ENCODE assay signal across 26 cellular contexts in genomic region chr7:156604836-156605695, GRCh38. TPM values are rescaled to one million over a fixed set of nuclear protein-coding genes. Genes with fewer than 3 reads are reported as not detected.
"Had no signal": no experiment of that assay in that cellular context is flagged by ENCODE, and none has a peak within 500 bp of the region (broad histone marks: within the 10 kb centered on the region; RNA-seq: fewer than 3 reads in every experiment).

No MANE protein-coding gene starts in this region.

- H3K4me3 ChIP-seq: cardiac muscle cell, colonic mucosa, gastrocnemius medialis, right atrium auricular region, stomach, thyroid gland, upper lobe of left lung had no signal

- ATAC-seq: gastrocnemius medialis; left ventricle myocardium superior; stimulated activated naive B cell treated with anti-CD40 and anti-IgM and Interleukin-4, amounts not matched to agents 10 μg/mL and 1 μg/mL and 100 μg/mL, for 72 hours had no signal

- H3K27me3 ChIP-seq: cardiac muscle cell, colonic mucosa, thyroid gland, upper lobe of left lung had no signal

- H3K36me3 ChIP-seq: cardiac muscle cell, colonic mucosa, gastrocnemius medialis, right atrium auricular region, thyroid gland, upper lobe of left lung had no signal

- H3K9me3 Mint-ChIP-seq: activated CD4-positive, alpha-beta memory T cell treated with anti-CD3 and anti-CD28 coated beads, Interleukin-2, amount 10 ng/mL, durations not matched to agents 7 days and 5 days; activated T-helper 2 cell treated with anti-CD3 and anti-CD28 coated beads, Interferon-gamma antibody, Interleukin-2, Interleukin-4, amounts not matched to agents 10 μg/mL and 5 μg/mL and 100 μg/mL, durations not matched to agents 14 hours and 24 hours and 36 hours; nephron; stimulated activated naive B cell treated with anti-CD40 and anti-IgM and Interleukin-4, amounts not matched to agents 10 μg/mL and 1 μg/mL and 100 μg/mL, for 72 hours; T-helper 2 cell treated with Interferon-gamma antibody and Interleukin-4, amounts not matched to agents 5 μg/mL and 100 μg/mL, for 36 hours had no signal

- H3K4me1 ChIP-seq: colonic mucosa, gastrocnemius medialis, parathyroid adenoma had no signal

- H3K4me1 Mint-ChIP-seq: nephron had no signal

- H3K9me3 ChIP-seq: colonic mucosa, gastrocnemius medialis, right atrium auricular region, stomach, thyroid gland, upper lobe of left lung had no signal

- H3K27ac ChIP-seq: cardiac muscle cell, epithelial cell of prostate, gastrocnemius medialis, parathyroid adenoma, right atrium auricular region, stomach, thyroid gland, upper lobe of left lung had no signal

- H3K27ac Mint-ChIP-seq: activated CD4-positive, alpha-beta memory T cell treated with anti-CD3 and anti-CD28 coated beads, Interleukin-2, amount 10 ng/mL, durations not matched to agents 7 days and 5 days; activated naive CD8-positive, alpha-beta T cell; activated T-helper 2 cell treated with anti-CD3 and anti-CD28 coated beads, Interferon-gamma antibody, Interleukin-2, Interleukin-4, amounts not matched to agents 10 μg/mL and 5 μg/mL and 100 μg/mL, durations not matched to agents 14 hours and 24 hours and 36 hours; nephron; stimulated activated naive B cell treated with anti-CD40 and anti-IgM and Interleukin-4, amounts not matched to agents 10 μg/mL and 1 μg/mL and 100 μg/mL, for 72 hours; T-helper 2 cell treated with Interferon-gamma antibody and Interleukin-4, amounts not matched to agents 5 μg/mL and 100 μg/mL, for 36 hours had no signal

- H3K4me3 Mint-ChIP-seq: activated CD4-positive, alpha-beta memory T cell treated with anti-CD3 and anti-CD28 coated beads, Interleukin-2, amount 10 ng/mL, durations not matched to agents 7 days and 5 days; activated naive CD8-positive, alpha-beta T cell; nephron; stimulated activated naive B cell treated with anti-CD40 and anti-IgM and Interleukin-4, amounts not matched to agents 10 μg/mL and 1 μg/mL and 100 μg/mL, for 72 hours; T-helper 2 cell treated with Interferon-gamma antibody and Interleukin-4, amounts not matched to agents 5 μg/mL and 100 μg/mL, for 36 hours had no signal

- H3K36me3 Mint-ChIP-seq: activated naive CD8-positive, alpha-beta T cell had no signal

- H3K9ac ChIP-seq: parathyroid adenoma had no signal

- H2AFZ ChIP-seq: parathyroid adenoma had no signal

- H3K79me2 ChIP-seq: parathyroid adenoma had no signal

- DNase-seq: activated CD4-positive, alpha-beta memory T cell treated with anti-CD3 and anti-CD28 coated beads, Interleukin-2, amount 10 ng/mL, durations not matched to agents 7 days and 5 days; activated CD4-positive, alpha-beta T cell treated with anti-CD3 and anti-CD28 coated beads for 4 hours; activated CD4-positive, CD25-positive, alpha-beta regulatory T cell; activated T-cell treated with anti-CD3 and anti-CD28 coated beads, Interleukin-2, amount 50 U/mL, for 48 hours; anterior cingulate cortex; cerebellar nuclear complex; colonic mucosa; effector CD8-positive, alpha-beta T cell; gastrocnemius medialis; glutamatergic neuron; left ventricle myocardium superior; nucleus accumbens; stimulated activated CD4-positive, alpha-beta T cell treated with anti-CD3 and anti-CD28 coated beads, Interleukin-15, amount 100 ng/mL, for 24 hours; stimulated activated CD4-positive, alpha-beta T cell treated with anti-CD3 and anti-CD28 coated beads, Interleukin-2, amount 100 ng/mL, for 24 hours; stimulated activated naive B cell treated with anti-CD40 and anti-IgM and Interleukin-4, amounts not matched to agents 10 μg/mL and 1 μg/mL and 100 μg/mL, for 72 hours; stomach; thyroid gland had no signal

RNA-seq across cellular contexts. Expression of gene RNF32, which starts 35.5 kb away (rescaled TPM):
- total RNA-seq: left ventricle myocardium superior had no signal
